In the genomic region with DNA sequence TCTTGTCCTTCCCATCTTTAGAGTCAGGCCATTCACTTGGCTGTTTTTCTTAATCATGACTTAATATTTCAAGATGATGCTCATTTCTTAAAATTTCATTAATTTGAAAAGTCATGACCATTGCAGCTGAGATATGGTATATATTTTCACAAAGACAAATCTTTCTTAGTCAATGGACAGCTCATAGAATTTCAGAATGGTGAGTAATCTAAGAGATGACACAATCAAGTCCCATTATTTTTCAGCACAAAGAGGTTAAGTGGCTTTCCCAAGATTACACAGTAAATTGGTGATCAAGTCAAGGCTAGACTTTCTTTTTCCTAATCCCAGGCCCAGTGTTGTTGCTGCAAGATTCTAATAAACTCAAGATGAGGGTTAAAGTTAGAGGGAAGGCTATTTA, we compare ENCODE assay signal across 20 cellular contexts. TPM values are rescaled to one million over a fixed set of nuclear protein-coding genes. Genes with fewer than 3 reads are reported as not detected.
DNase-seq lines count a peak whose midpoint lies in the region; ATAC-seq and TF ChIP-seq lines count a peak whose summit lies in the region.
"Had no signal": no experiment of that assay in that cellular context is flagged by ENCODE, and none has a peak within 500 bp of the region (broad histone marks: within the 10 kb centered on the region; RNA-seq: fewer than 3 reads in every experiment).

No MANE protein-coding gene starts in this region.

- no peak for TF ChIP-seq EP300 in upper lobe of left lung (IDR thresholded peaks at IDR 0.05)

- H3K27ac ChIP-seq in epithelial cell of prostate (peak overlapping the region; percentile 71), upper lobe of left lung (no peak overlapping the region), ascending aorta (no peak overlapping the region)
- H3K27ac ChIP-seq: heart right ventricle, neutrophil, right lobe of liver had no signal

- no peaks in the 10 kb centered on the region for H3K9me3 ChIP-seq in upper lobe of left lung
- H3K9me3 ChIP-seq in ascending aorta, result no peaks in the 10 kb centered on the region
- H3K9me3 ChIP-seq: BE2C, heart right ventricle, neutrophil, right lobe of liver had no signal

- no peaks in the 10 kb centered on the region for H3K27me3 ChIP-seq in upper lobe of left lung
- H3K27me3 ChIP-seq in ascending aorta, result no peaks in the 10 kb centered on the region
- H3K27me3 ChIP-seq: BE2C, heart right ventricle, neutrophil, right lobe of liver had no signal

- H3K4me1 Mint-ChIP-seq in activated CD4-positive, alpha-beta T cell treated with anti-CD3 and anti-CD28 coated beads, Interleukin-2, amount 10 ng/mL, durations not matched to agents 7 days and 5 days, result no peaks in the 10 kb centered on the region
- H3K4me1 Mint-ChIP-seq: activated naive CD4-positive, alpha-beta T cell treated with anti-CD3 and anti-CD28 coated beads, Interleukin-2, amount 50 U/mL, for 24 hours had no signal

- no peak for ATAC-seq in upper lobe of left lung (ENCODE audit: low FRiP score in 2 of 2)
- ATAC-seq: HCT116, heart right ventricle had no signal

- no peaks in the 10 kb centered on the region for H3K36me3 ChIP-seq in upper lobe of left lung
- H3K36me3 ChIP-seq in ascending aorta, result no peaks in the 10 kb centered on the region
- H3K36me3 ChIP-seq: BE2C, heart right ventricle, neutrophil, right lobe of liver had no signal

- H3K27me3 Mint-ChIP-seq in activated CD4-positive, alpha-beta T cell treated with anti-CD3 and anti-CD28 coated beads, Interleukin-2, amount 10 ng/mL, durations not matched to agents 7 days and 5 days, result no peaks in the 10 kb centered on the region
- H3K27me3 Mint-ChIP-seq: activated naive CD4-positive, alpha-beta T cell treated with anti-CD3 and anti-CD28 coated beads, Interleukin-2, amount 50 U/mL, for 24 hours had no signal

- no peaks in the 10 kb centered on the region for H3K36me3 Mint-ChIP-seq in activated CD4-positive, alpha-beta T cell treated with anti-CD3 and anti-CD28 coated beads, Interleukin-2, amount 10 ng/mL, durations not matched to agents 7 days and 5 days (ENCODE audit: low read depth)

- H3K9me3 Mint-ChIP-seq in activated CD4-positive, alpha-beta T cell treated with anti-CD3 and anti-CD28 coated beads, Interleukin-2, amount 10 ng/mL, durations not matched to agents 7 days and 5 days, result no peaks in the 10 kb centered on the region

- DNase-seq in GM03348 (ENCODE audit: low spot score) (peak; percentile 28), RPMI7951 (ENCODE audit: low read depth) (peak; percentile 53), epithelial cell of prostate (ENCODE audit: low read depth, low spot score) (peak; percentile 29), non-pigmented ciliary epithelial cell (ENCODE audit: low read depth) (peak; percentile 62), upper lobe of left lung (no peak), ascending aorta (ENCODE audit: low spot score in 2 of 2) (no peak), COR-L47 (lab: John Stamatoyannopoulos, UW) (no peak)
- DNase-seq in activated CD4-positive, alpha-beta T cell treated with anti-CD3 and anti-CD28 coated beads, Interleukin-2, amount 10 ng/mL, durations not matched to agents 7 days and 5 days, result no peak
- DNase-seq: activated T-cell treated with anti-CD3 and anti-CD28 coated beads, Interleukin-2, amount 50 U/mL, for 1 hour; BE2C; heart right ventricle; kidney; midbrain; NCI-H1930; NCI-H510A; OCI-M1; right lobe of liver had no signal

- H3K27ac Mint-ChIP-seq in activated CD4-positive, alpha-beta T cell treated with anti-CD3 and anti-CD28 coated beads, Interleukin-2, amount 10 ng/mL, durations not matched to agents 7 days and 5 days, result no peak overlapping the region
- H3K27ac Mint-ChIP-seq: activated naive CD4-positive, alpha-beta T cell treated with anti-CD3 and anti-CD28 coated beads, Interleukin-2, amount 50 U/mL, for 24 hours had no signal

- H3K4me3 ChIP-seq in upper lobe of left lung (no peak overlapping the region), ascending aorta (no peak overlapping the region)
- H3K4me3 ChIP-seq: heart right ventricle, right lobe of liver had no signal

- POLR2A ChIA-PET in activated CD4-positive, alpha-beta T cell treated with anti-CD3 and anti-CD28 coated beads, Interleukin-2, amount 10 ng/mL, durations not matched to agents 7 days and 5 days (lab: Charles Lee), result no interaction called here

- no peak overlapping the region for H3K4me3 Mint-ChIP-seq in activated CD4-positive, alpha-beta T cell treated with anti-CD3 and anti-CD28 coated beads, Interleukin-2, amount 10 ng/mL, durations not matched to agents 7 days and 5 days
- H3K4me3 Mint-ChIP-seq: activated naive CD4-positive, alpha-beta T cell treated with anti-CD3 and anti-CD28 coated beads, Interleukin-2, amount 50 U/mL, for 24 hours had no signal

- TF ChIP-seq CTCF in upper lobe of left lung (IDR thresholded peaks at IDR 0.05) (no peak), ascending aorta (IDR thresholded peaks at IDR 0.05) (no peak)

- intact Hi-C loops in ascending aorta (cut with DNase I), result no loop called here

- CTCF ChIA-PET in activated CD4-positive, alpha-beta T cell treated with anti-CD3 and anti-CD28 coated beads, Interleukin-2, amount 10 ng/mL, durations not matched to agents 7 days and 5 days (lab: Charles Lee), result no interaction called here

- TF ChIP-seq POLR2A in upper lobe of left lung (IDR thresholded peaks at IDR 0.05), result no peak

- no peaks in the 10 kb centered on the region for H3K4me1 ChIP-seq in upper lobe of left lung
- H3K4me1 ChIP-seq in ascending aorta, result peaks cover 0 to 20% of the 10 kb centered on the region in 2 donors

RNA-seq across cellular contexts. Expression of gene NT5C1B, which starts 34.4 kb away (rescaled TPM):
- not detected in 2 replicates for total RNA-seq in RPMI7951 (2014; rRNA removed; shearing (Covaris generic))
- total RNA-seq in upper lobe of left lung (not detected), ascending aorta (not detected)
- not detected for total RNA-seq in activated CD4-positive, alpha-beta T cell treated with anti-CD3 and anti-CD28 coated beads, Interleukin-2, amount 10 ng/mL, durations not matched to agents 7 days and 5 days
- total RNA-seq: heart right ventricle, kidney, right lobe of liver had no signal

Comparison
In these comparisons a context has a peak if more than half of its experiments do, and no peak if none do; other contexts are left out.
1. DNase-seq: peak in GM03348 (single experiment), RPMI7951 (single experiment), epithelial cell of prostate (single experiment) and non-pigmented ciliary epithelial cell (single experiment); none in upper lobe of left lung (0 of 2), activated CD4-positive, alpha-beta T cell treated with anti-CD3 and anti-CD28 coated beads, Interleukin-2, amount 10 ng/mL, durations not matched to agents 7 days and 5 days (single experiment), ascending aorta (0 of 2) and COR-L47 (single experiment).